Comparison of ENCODE assay signal across 8 cellular contexts in genomic region chr16:12649356-12649755, GRCh38.
"Had no signal": no experiment of that assay in that cellular context is flagged by ENCODE, and none has a peak within 500 bp of the region (broad histone marks: within the 10 kb centered on the region; RNA-seq: fewer than 3 reads in every experiment).

No MANE protein-coding gene starts in this region.

- FAIRE-seq: G401.6, GM12878, GM12891, GM12892, GM18507, GM19239 had no signal

- DNase-seq: GDM1, GF-D8 had no signal

- H3K4me3 ChIP-seq: GM12878 had no signal

- ATAC-seq: GM12878 had no signal
